Comparison of ENCODE assay signal across 15 cellular contexts in the genomic region with DNA sequence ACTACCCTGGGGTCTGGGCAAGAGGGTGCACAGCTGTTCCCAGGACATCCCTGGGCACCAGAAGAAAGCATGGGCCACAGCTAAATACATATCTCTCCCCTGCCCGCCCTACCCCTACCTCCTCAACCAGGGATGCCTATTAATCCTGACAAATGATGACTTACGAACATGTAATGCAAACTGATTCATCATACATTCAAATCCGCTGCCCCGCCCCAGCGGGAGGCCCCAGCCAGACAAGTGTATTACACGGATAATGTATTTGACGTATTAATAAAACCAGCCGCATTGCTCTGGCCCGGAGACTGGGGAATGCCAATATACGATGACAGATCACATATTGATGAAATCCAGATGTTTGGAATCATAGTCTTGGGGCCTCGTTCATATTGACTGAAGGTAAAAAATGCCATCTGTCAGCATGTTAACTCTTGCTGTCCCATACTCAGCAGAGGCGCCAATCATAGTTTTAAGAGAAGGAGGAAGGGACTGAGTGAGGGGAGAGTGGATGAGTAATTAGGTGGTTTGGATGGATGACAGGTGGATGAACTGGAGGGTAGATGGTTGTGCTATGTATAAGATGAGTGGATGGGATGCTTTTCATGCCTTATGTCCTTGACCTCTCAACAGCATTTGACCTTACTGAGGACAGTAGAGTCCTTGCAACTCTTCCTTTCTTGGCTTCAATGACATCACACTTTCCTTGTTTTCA.
DNase-seq lines count a peak whose midpoint lies in the region; ATAC-seq and TF ChIP-seq lines count a peak whose summit lies in the region.
"Had no signal": no experiment of that assay in that cellular context is flagged by ENCODE, and none has a peak within 500 bp of the region (broad histone marks: within the 10 kb centered on the region; RNA-seq: fewer than 3 reads in every experiment).

No MANE protein-coding gene starts in this region.

- intact Hi-C loops in PC-3 (cut with micrococcal nuclease): no loop called here
- intact Hi-C loops in spleen (cut with DNase I; ENCODE audit: low total_unique reads): no loop called here
- intact Hi-C loops in PC-9 (cut with micrococcal nuclease; ENCODE audit: unreplicated experiment): no loop called here

- H4K20me1 ChIP-seq in PC-3 (ENCODE audit: low read length) (no peaks in the 10 kb centered on the region), PC-9 (ENCODE audit: insufficient read depth) (no peaks in the 10 kb centered on the region)

- H3K27me3 Mint-ChIP-seq in chondrocyte (ENCODE audit: low read depth) (peaks cover 17% of the 10 kb centered on the region), type B pancreatic cell (peaks cover 51% of the 10 kb centered on the region)

- POLR2A ChIA-PET in HEK293T (lab: Yijun Ruan, JAX): no interaction called here
- POLR2A ChIA-PET in PC-3 (lab: Charles Lee; ENCODE audit: unreplicated experiment): no interaction called here
- POLR2A ChIA-PET in PC-9 (lab: Charles Lee; ENCODE audit: unreplicated experiment): no interaction called here

- H3K36me3 ChIP-seq in PC-3 (ENCODE audit: low read depth, low read length) (no peaks in the 10 kb centered on the region), spleen (no peaks in the 10 kb centered on the region), PC-9 (ENCODE audit: low read depth) (no peaks in the 10 kb centered on the region)
- H3K36me3 ChIP-seq: Peyer's patch had no signal

- H3K4me3 ChIP-seq in PC-3 (ENCODE audit: low read length) (peak overlapping the region; percentile 31; the same call in 1 of the 2 replicates), spleen (no peak overlapping the region), PC-9 (no peak overlapping the region)
- H3K4me3 ChIP-seq: Peyer's patch had no signal

- H3K27ac ChIP-seq in PC-3 (ENCODE audit: low read length) (peak overlapping the region; percentile 64), spleen (no peak overlapping the region), PC-9 (no peak overlapping the region)
- H3K27ac ChIP-seq: Peyer's patch had no signal

- peak overlapping the region; percentile 25; the same call in 1 of the 2 replicates for H2AFZ ChIP-seq in PC-3 (ENCODE audit: low read length)
- no peak overlapping the region for H2AFZ ChIP-seq in PC-9

- H3K27me3 ChIP-seq in PC-3 (ENCODE audit: low read length) (0 out of 2 replicates have a peak, but pooled peaks cover under 1% of the 10 kb centered on the region), spleen (replicated peaks in 1 of 7) (peaks cover 0 to 48% (median 0%) of the 10 kb centered on the region in 7 donors), PC-9 (ENCODE audit: insufficient read depth, low read depth) (0 out of 2 replicates have a peak, but pooled peaks cover 10% of the 10 kb centered on the region)
- H3K27me3 ChIP-seq: Peyer's patch had no signal

- H3K4me1 Mint-ChIP-seq in chondrocyte (ENCODE audit: low read depth) (no peaks in the 10 kb centered on the region), type B pancreatic cell (ENCODE audit: unreplicated experiment) (peaks cover 15% of the 10 kb centered on the region)
- H3K4me1 Mint-ChIP-seq: CD8-positive, alpha-beta memory T cell had no signal

- DNase-seq in HEK293T (ENCODE audit: extremely low spot score) (no peak), PC-3 (peak; percentile 92), chondrocyte (ENCODE audit: low spot score) (peak; percentile 44), spleen (peak; percentile 47), type B pancreatic cell (ENCODE audit: extremely low spot score, unreplicated experiment) (no peak), Ammon's horn (ENCODE audit: low spot score) (no peak), PC-9 (no peak)
- DNase-seq: CD8-positive, alpha-beta memory T cell; NCI-H1436 treated with DMSO at 0.1 percent for 48 hours; NCI-H2081 treated with DMSO at 0.1 percent for 48 hours; NCI-H2227 treated with DMSO at 0.1 percent for 48 hours; NCI-H774; Peyer's patch; SIG-M5 had no signal

- H3K79me2 ChIP-seq in PC-3 (ENCODE audit: low read length) (no peaks in the 10 kb centered on the region), PC-9 (ENCODE audit: low read depth) (no peaks in the 10 kb centered on the region)

- no peak overlapping the region for H3K9ac ChIP-seq in PC-3 (ENCODE audit: low read length)

- peak overlapping the region; percentile 79 for H3K4me2 ChIP-seq in PC-3 (ENCODE audit: low read length)
- H3K4me2 ChIP-seq in PC-9: no peak overlapping the region

- BruUV-seq in PC-3 (replicated peaks; lab: Mats Ljungman, UMichigan) (no TSS peak), PC-9 (replicated peaks; lab: Mats Ljungman, UMichigan) (no TSS peak)

- H3F3A ChIP-seq in PC-3 (ENCODE audit: low read length, unreplicated experiment): peaks cover 3% of the 10 kb centered on the region
- H3F3A ChIP-seq in PC-9 (ENCODE audit: insufficient read depth, low read depth): no peaks in the 10 kb centered on the region

- H3K4me1 ChIP-seq in PC-3 (ENCODE audit: insufficient read depth, low read length): peaks cover 32% of the 10 kb centered on the region
- no peaks in the 10 kb centered on the region for H3K4me1 ChIP-seq in spleen
- no peaks in the 10 kb centered on the region for H3K4me1 ChIP-seq in PC-9 (replicated peaks; ENCODE audit: insufficient read depth)
- H3K4me1 ChIP-seq: Peyer's patch had no signal

- H3K9me2 ChIP-seq in PC-3 (replicated peaks; ENCODE audit: low read length): no peaks in the 10 kb centered on the region
- no peaks in the 10 kb centered on the region for H3K9me2 ChIP-seq in PC-9 (ENCODE audit: insufficient read depth)

- H3K9me3 ChIP-seq in PC-3 (ENCODE audit: low read length) (no peaks in the 10 kb centered on the region), spleen (no peaks in the 10 kb centered on the region), PC-9 (ENCODE audit: insufficient read depth, low read depth) (no peaks in the 10 kb centered on the region)
- H3K9me3 ChIP-seq: Peyer's patch had no signal

- H3K36me3 Mint-ChIP-seq in chondrocyte (ENCODE audit: low read depth) (no peaks in the 10 kb centered on the region), type B pancreatic cell (no peaks in the 10 kb centered on the region)
- H3K36me3 Mint-ChIP-seq: CD8-positive, alpha-beta memory T cell; IgD-negative memory B cell had no signal

- peak; percentile 92 for ATAC-seq in PC-3

- no peak for TF ChIP-seq CTCF in PC-3 (conservative IDR thresholded peaks at IDR 0.05; ENCODE audit: low read depth, low read length)
- TF ChIP-seq CTCF in chondrocyte (IDR thresholded peaks at IDR 0.05): no peak
- TF ChIP-seq CTCF in spleen (IDR thresholded peaks at IDR 0.05 in 8 of 11, conservative IDR thresholded peaks at IDR 0.05 in 3 of 11): no peak
- no peak for TF ChIP-seq CTCF in type B pancreatic cell (conservative IDR thresholded peaks at IDR 0.05)
- no peak for TF ChIP-seq CTCF in PC-9 (conservative IDR thresholded peaks at IDR 0.05)

- TF ChIP-seq POLR2A in spleen (IDR thresholded peaks at IDR 0.05): no peak

- H3K27ac Mint-ChIP-seq in chondrocyte (ENCODE audit: unreplicated experiment) (no peak overlapping the region), type B pancreatic cell (no peak overlapping the region)

- 82 to 89% (median 88%) methylated on average over 12 of the region's 12 CpGs for WGBS in spleen, 5 donors

- H3K4me3 Mint-ChIP-seq in chondrocyte (ENCODE audit: unreplicated experiment): no peak overlapping the region
- H3K4me3 Mint-ChIP-seq in type B pancreatic cell: no peak overlapping the region
- H3K4me3 Mint-ChIP-seq: CD8-positive, alpha-beta memory T cell; IgD-negative memory B cell had no signal

- CTCF ChIA-PET in HEK293T (lab: Yijun Ruan, JAX): no interaction called here
- CTCF ChIA-PET in PC-3 (lab: Charles Lee): no interaction called here
- CTCF ChIA-PET in PC-9 (lab: Charles Lee): no interaction called here

- no peaks in the 10 kb centered on the region for H3K9me3 Mint-ChIP-seq in chondrocyte (ENCODE audit: low read depth)
- H3K9me3 Mint-ChIP-seq in type B pancreatic cell: no peaks in the 10 kb centered on the region
- H3K9me3 Mint-ChIP-seq: CD8-positive, alpha-beta memory T cell; IgD-negative memory B cell had no signal

TF ChIP-seq in HEK293T, 16 proteins besides CTCF, POLR2A, EP300 and RAD21:
- TF ChIP-seq HDGF (IDR thresholded peaks at IDR 0.05; ENCODE audit: borderline replicate concordance) (no peak), CTBP1 (IDR thresholded peaks at IDR 0.05; ENCODE audit: borderline replicate concordance) (no peak)
- TF ChIP-seq, protein P1, sequence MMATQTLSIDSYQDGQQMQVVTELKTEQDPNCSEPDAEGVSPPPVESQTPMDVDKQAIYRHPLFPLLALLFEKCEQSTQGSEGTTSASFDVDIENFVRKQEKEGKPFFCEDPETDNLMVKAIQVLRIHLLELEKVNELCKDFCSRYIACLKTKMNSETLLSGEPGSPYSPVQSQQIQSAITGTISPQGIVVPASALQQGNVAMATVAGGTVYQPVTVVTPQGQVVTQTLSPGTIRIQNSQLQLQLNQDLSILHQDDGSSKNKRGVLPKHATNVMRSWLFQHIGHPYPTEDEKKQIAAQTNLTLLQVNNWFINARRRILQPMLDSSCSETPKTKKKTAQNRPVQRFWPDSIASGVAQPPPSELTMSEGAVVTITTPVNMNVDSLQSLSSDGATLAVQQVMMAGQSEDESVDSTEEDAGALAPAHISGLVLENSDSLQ (IDR thresholded peaks at IDR 0.05): peak; percentile 30; the same call in 1 of the 2 replicates

Comparison
In these comparisons a context has a peak if more than half of its experiments do, and no peak if none do; other contexts are left out.
1. DNase-seq: peak in PC-3 (single experiment), chondrocyte (single experiment) and spleen (single experiment); none in HEK293T (single experiment), type B pancreatic cell (single experiment), Ammon's horn (single experiment) and PC-9 (0 of 2).